Comparison of ENCODE assay signal across 10 cellular contexts in genomic region chr3:148366743-148367410, GRCh38.
DNase-seq lines count a peak whose midpoint lies in the region; ATAC-seq and TF ChIP-seq lines count a peak whose summit lies in the region.
"Had no signal": no experiment of that assay in that cellular context is flagged by ENCODE, and none has a peak within 500 bp of the region (broad histone marks: within the 10 kb centered on the region; RNA-seq: fewer than 3 reads in every experiment).

No MANE protein-coding gene starts in this region.

- no peaks in the 10 kb centered on the region for H3K27me3 ChIP-seq in RWPE2 (ENCODE audit: insufficient read depth, poor library complexity, severe bottlenecking)

- no peak overlapping the region for H3K4me3 Mint-ChIP-seq in activated CD4-positive, alpha-beta memory T cell treated with anti-CD3 and anti-CD28 coated beads, Interleukin-2, amount 10 ng/mL, durations not matched to agents 7 days and 5 days
- no peak overlapping the region for H3K4me3 Mint-ChIP-seq in activated naive CD4-positive, alpha-beta T cell treated with anti-CD3 and anti-CD28 coated beads for 36 hours
- H3K4me3 Mint-ChIP-seq: activated CD8-positive, alpha-beta memory T cell treated with anti-CD3 and anti-CD28 coated beads, Interleukin-2, amount 10 ng/mL, durations not matched to agents 7 days and 5 days; IgD-negative memory B cell had no signal

- H3K9me3 ChIP-seq in RWPE2 (ENCODE audit: severe bottlenecking), result no peaks in the 10 kb centered on the region

- no peaks in the 10 kb centered on the region for H3K9me3 Mint-ChIP-seq in activated CD4-positive, alpha-beta memory T cell treated with anti-CD3 and anti-CD28 coated beads, Interleukin-2, amount 10 ng/mL, durations not matched to agents 7 days and 5 days
- H3K9me3 Mint-ChIP-seq in activated naive CD4-positive, alpha-beta T cell treated with anti-CD3 and anti-CD28 coated beads for 36 hours, result peaks cover 5% of the 10 kb centered on the region

- H3K4me1 ChIP-seq in RWPE2 (ENCODE audit: insufficient read depth, poor library complexity, severe bottlenecking), result no peaks in the 10 kb centered on the region

- H3K36me3 ChIP-seq in RWPE2 (ENCODE audit: low read depth), result no peaks in the 10 kb centered on the region

- H3K27ac ChIP-seq in RWPE2 (ENCODE audit: poor library complexity, severe bottlenecking), result no peak overlapping the region

- H3K27ac Mint-ChIP-seq in activated CD4-positive, alpha-beta memory T cell treated with anti-CD3 and anti-CD28 coated beads, Interleukin-2, amount 10 ng/mL, durations not matched to agents 7 days and 5 days, result no peak overlapping the region
- no peak overlapping the region for H3K27ac Mint-ChIP-seq in activated naive CD4-positive, alpha-beta T cell treated with anti-CD3 and anti-CD28 coated beads for 36 hours
- H3K27ac Mint-ChIP-seq: activated CD8-positive, alpha-beta memory T cell treated with anti-CD3 and anti-CD28 coated beads, Interleukin-2, amount 10 ng/mL, durations not matched to agents 7 days and 5 days; IgD-negative memory B cell had no signal

- POLR2A ChIA-PET in activated CD4-positive, alpha-beta memory T cell treated with anti-CD3 and anti-CD28 coated beads, Interleukin-2, amount 10 ng/mL, durations not matched to agents 7 days and 5 days (lab: Charles Lee), result no interaction called here

- no peaks in the 10 kb centered on the region for H3K27me3 Mint-ChIP-seq in activated CD4-positive, alpha-beta memory T cell treated with anti-CD3 and anti-CD28 coated beads, Interleukin-2, amount 10 ng/mL, durations not matched to agents 7 days and 5 days
- H3K27me3 Mint-ChIP-seq in activated naive CD4-positive, alpha-beta T cell treated with anti-CD3 and anti-CD28 coated beads for 36 hours (ENCODE audit: low read depth), result no peaks in the 10 kb centered on the region
- H3K27me3 Mint-ChIP-seq: activated CD8-positive, alpha-beta memory T cell treated with anti-CD3 and anti-CD28 coated beads, Interleukin-2, amount 10 ng/mL, durations not matched to agents 7 days and 5 days; IgD-negative memory B cell had no signal

- DNase-seq in EL, result peak; percentile 22
- peak; percentile 14 for DNase-seq in HPDE6-E6E7 (ENCODE audit: extremely low spot score)
- no peak for DNase-seq in RWPE2 (ENCODE audit: low spot score)
- DNase-seq in left kidney (ENCODE audit: low read depth, low spot score), result peak; percentile 12
- no peak for DNase-seq in UCSD-AML1 (lab: John Stamatoyannopoulos, UW; ENCODE audit: unreplicated experiment)
- DNase-seq in activated CD4-positive, alpha-beta memory T cell treated with anti-CD3 and anti-CD28 coated beads, Interleukin-2, amount 10 ng/mL, durations not matched to agents 7 days and 5 days, result no peak
- no peak for DNase-seq in activated naive CD4-positive, alpha-beta T cell treated with anti-CD3 and anti-CD28 coated beads for 36 hours
- DNase-seq: activated CD8-positive, alpha-beta memory T cell treated with anti-CD3 and anti-CD28 coated beads, Interleukin-2, amount 10 ng/mL, durations not matched to agents 7 days and 5 days had no signal

- no peaks in the 10 kb centered on the region for H3K4me1 Mint-ChIP-seq in activated CD4-positive, alpha-beta memory T cell treated with anti-CD3 and anti-CD28 coated beads, Interleukin-2, amount 10 ng/mL, durations not matched to agents 7 days and 5 days
- no peaks in the 10 kb centered on the region for H3K4me1 Mint-ChIP-seq in activated naive CD4-positive, alpha-beta T cell treated with anti-CD3 and anti-CD28 coated beads for 36 hours (ENCODE audit: low read depth)
- H3K4me1 Mint-ChIP-seq: activated CD8-positive, alpha-beta memory T cell treated with anti-CD3 and anti-CD28 coated beads, Interleukin-2, amount 10 ng/mL, durations not matched to agents 7 days and 5 days; IgD-negative memory B cell had no signal

- H3K4me3 ChIP-seq in RWPE2 (ENCODE audit: severe bottlenecking), result no peak overlapping the region

- intact Hi-C loops in activated naive CD4-positive, alpha-beta T cell treated with anti-CD3 and anti-CD28 coated beads for 36 hours (cut with micrococcal nuclease), result no loop called here

- CTCF ChIA-PET in activated CD4-positive, alpha-beta memory T cell treated with anti-CD3 and anti-CD28 coated beads, Interleukin-2, amount 10 ng/mL, durations not matched to agents 7 days and 5 days (lab: Charles Lee), result interaction anchor here (0.7 kb wide), 1 partner anchor 755 kb away, joined by 3 read pairs; no protein-coding TSS in a partner anchor
- CTCF ChIA-PET in activated naive CD4-positive, alpha-beta T cell treated with anti-CD3 and anti-CD28 coated beads for 36 hours (lab: Charles Lee), result no interaction called here

- ATAC-seq in RWPE2 (ENCODE audit: low read depth) (peak; percentile 62), GM21528 (IDR thresholded peaks at IDR 0.05; ENCODE audit: low FRiP score, unreplicated experiment) (no peak)
- ATAC-seq: activated CD8-positive, alpha-beta memory T cell treated with anti-CD3 and anti-CD28 coated beads, Interleukin-2, amount 10 ng/mL, durations not matched to agents 7 days and 5 days had no signal

- H3K36me3 Mint-ChIP-seq in activated CD4-positive, alpha-beta memory T cell treated with anti-CD3 and anti-CD28 coated beads, Interleukin-2, amount 10 ng/mL, durations not matched to agents 7 days and 5 days (ENCODE audit: low read depth), result no peaks in the 10 kb centered on the region
- H3K36me3 Mint-ChIP-seq in activated naive CD4-positive, alpha-beta T cell treated with anti-CD3 and anti-CD28 coated beads for 36 hours (ENCODE audit: low read depth), result no peaks in the 10 kb centered on the region
- H3K36me3 Mint-ChIP-seq: activated CD8-positive, alpha-beta memory T cell treated with anti-CD3 and anti-CD28 coated beads, Interleukin-2, amount 10 ng/mL, durations not matched to agents 7 days and 5 days; IgD-negative memory B cell had no signal

- TF ChIP-seq CTCF in RWPE2 (IDR thresholded peaks at IDR 0.05; ENCODE audit: poor library complexity, severe bottlenecking), result peak; percentile 44

Comparison
In these comparisons a context has a peak if more than half of its experiments do, and no peak if none do; other contexts are left out.
1. DNase-seq: peak in EL (single experiment), HPDE6-E6E7 (single experiment) and left kidney (single experiment); none in RWPE2 (single experiment), UCSD-AML1 (single experiment), activated CD4-positive, alpha-beta memory T cell treated with anti-CD3 and anti-CD28 coated beads, Interleukin-2, amount 10 ng/mL, durations not matched to agents 7 days and 5 days (single experiment) and activated naive CD4-positive, alpha-beta T cell treated with anti-CD3 and anti-CD28 coated beads for 36 hours (single experiment).